24 cellular contexts compared by ENCODE assay signal in genomic region chr2:113361051-113361450, GRCh38.
"Had no signal": no experiment of that assay in that cellular context is flagged by ENCODE, and none has a peak within 500 bp of the region (broad histone marks: within the 10 kb centered on the region; RNA-seq: fewer than 3 reads in every experiment).

No MANE protein-coding gene starts in this region.

- H3K27ac ChIP-seq: esophagus squamous epithelium, heart right ventricle, neutrophil, parathyroid adenoma, right lobe of liver, thoracic aorta had no signal

- H3K9ac ChIP-seq: parathyroid adenoma had no signal

- H3K27me3 ChIP-seq: esophagus squamous epithelium, heart right ventricle, neutrophil, right lobe of liver had no signal

- H3K9me3 ChIP-seq: esophagus squamous epithelium, heart right ventricle, neutrophil, right lobe of liver, thoracic aorta had no signal

- H3K4me3 ChIP-seq: esophagus squamous epithelium, heart right ventricle, right lobe of liver, thoracic aorta had no signal

- DNase-seq: cerebellar nuclear complex; cortex of kidney; effector memory CD8-positive, alpha-beta T cell; erythroblast; esophagus squamous epithelium; foreskin melanocyte; glutamatergic neuron; heart right ventricle; hypothalamus; immature natural killer cell; islet precursor cell; kidney glomerular epithelial cell; natural killer cell; right lobe of liver; small intestine; stimulated activated CD4-positive, alpha-beta T cell treated with anti-CD3 and anti-CD28 coated beads, Interleukin-15, amount 100 ng/mL, for 24 hours; stimulated activated CD4-positive, alpha-beta T cell treated with anti-CD3 and anti-CD28 coated beads, Interleukin-2, amount 100 ng/mL, for 48 hours; stimulated activated naive B cell treated with anti-CD40 and anti-IgM and Interleukin-4, amounts not matched to agents 10 μg/mL and 1 μg/mL and 100 μg/mL, for 72 hours; trophoblast cell had no signal

- H3K36me3 ChIP-seq: esophagus squamous epithelium, heart right ventricle, neutrophil, right lobe of liver, thoracic aorta had no signal

- H3K4me1 ChIP-seq: esophagus squamous epithelium, heart right ventricle, parathyroid adenoma, right lobe of liver had no signal

- H2AFZ ChIP-seq: parathyroid adenoma had no signal

- FAIRE-seq: endometrium, small intestine, urothelium cell line had no signal

- ATAC-seq: effector memory CD8-positive, alpha-beta T cell; heart right ventricle; natural killer cell; right lobe of liver; stimulated activated naive B cell treated with anti-CD40 and anti-IgM and Interleukin-4, amounts not matched to agents 10 μg/mL and 1 μg/mL and 100 μg/mL, for 72 hours had no signal
